Comparison of ENCODE assay signal across 23 cellular contexts in genomic region chr22:24165673-24166072, GRCh38. TPM values are rescaled to one million over a fixed set of nuclear protein-coding genes. Genes with fewer than 3 reads are reported as not detected.
DNase-seq lines count a peak whose midpoint lies in the region; ATAC-seq and TF ChIP-seq lines count a peak whose summit lies in the region.
"Had no signal": no experiment of that assay in that cellular context is flagged by ENCODE, and none has a peak within 500 bp of the region (broad histone marks: within the 10 kb centered on the region; RNA-seq: fewer than 3 reads in every experiment).

No MANE protein-coding gene starts in this region.

- POLR2A ChIA-PET in naive thymus-derived CD8-positive, alpha-beta T cell (lab: Charles Lee) = interaction anchor here (1.1 to 10.0 kb wide), 3 partner anchors 9 to 33 kb away, joined by 3 to 142 read pairs (median 3); no protein-coding TSS in a partner anchor

- H3K27me3 Mint-ChIP-seq in activated naive CD8-positive, alpha-beta T cell treated with anti-CD3 and anti-CD28 coated beads, Interleukin-2, amount 50 U/mL, for 24 hours = no peaks in the 10 kb centered on the region
- no peaks in the 10 kb centered on the region for H3K27me3 Mint-ChIP-seq in naive thymus-derived CD8-positive, alpha-beta T cell
- H3K27me3 Mint-ChIP-seq: activated CD8-positive, alpha-beta T cell treated with anti-CD3 and anti-CD28 coated beads for 36 hours; activated naive CD8-positive, alpha-beta T cell treated with anti-CD3 and anti-CD28 coated beads, Interleukin-2, amount 10 ng/mL, durations not matched to agents 7 days and 5 days; B cell; naive thymus-derived CD4-positive, alpha-beta T cell had no signal

- peaks cover 8% of the 10 kb centered on the region for H3K36me3 Mint-ChIP-seq in activated naive CD8-positive, alpha-beta T cell treated with anti-CD3 and anti-CD28 coated beads, Interleukin-2, amount 50 U/mL, for 24 hours (ENCODE audit: low read depth)
- peaks cover 0 to 59% (median 5%) of the 10 kb centered on the region in 3 donors for H3K36me3 Mint-ChIP-seq in naive thymus-derived CD8-positive, alpha-beta T cell

- peak; percentile 37 for DNase-seq in COR-L47 (lab: John Stamatoyannopoulos, UW)
- DNase-seq in HCEC 1CT = peak; percentile 9
- DNase-seq in activated naive CD8-positive, alpha-beta T cell treated with anti-CD3 and anti-CD28 coated beads, Interleukin-2, amount 50 U/mL, for 24 hours = no peak
- DNase-seq in naive thymus-derived CD8-positive, alpha-beta T cell = no peak
- DNase-seq in GM13977 (ENCODE audit: low spot score) = no peak
- no peak for DNase-seq in activated CD4-positive, alpha-beta T cell treated with anti-CD3 and anti-CD28 coated beads for 48 hours
- no peak for DNase-seq in AML-193 (lab: John Stamatoyannopoulos, UW)
- DNase-seq: activated CD8-positive, alpha-beta T cell treated with anti-CD3 and anti-CD28 coated beads for 36 hours; activated naive CD8-positive, alpha-beta T cell treated with anti-CD3 and anti-CD28 coated beads, Interleukin-2, amount 10 ng/mL, durations not matched to agents 7 days and 5 days; activated T-cell treated with anti-CD3 and anti-CD28 coated beads, Interleukin-2, amount 50 U/mL, for 4 hours; brain microvascular endothelial cell; colonic mucosa; foreskin melanocyte; KBM-7; kidney; naive thymus-derived CD4-positive, alpha-beta T cell; NCI-H187 treated with DMSO at 0.1 percent for 48 hours; NCI-H345; stimulated activated CD4-positive, alpha-beta T cell treated with anti-CD3 and anti-CD28 coated beads, Interleukin-2, amount 100 ng/mL, for 48 hours; SW 1271; upper lobe of right lung had no signal

- no peaks in the 10 kb centered on the region for H3K9me3 Mint-ChIP-seq in activated naive CD8-positive, alpha-beta T cell treated with anti-CD3 and anti-CD28 coated beads, Interleukin-2, amount 50 U/mL, for 24 hours
- H3K9me3 Mint-ChIP-seq in naive thymus-derived CD8-positive, alpha-beta T cell = no peaks in the 10 kb centered on the region
- H3K9me3 Mint-ChIP-seq: activated CD8-positive, alpha-beta T cell treated with anti-CD3 and anti-CD28 coated beads for 36 hours; activated naive CD8-positive, alpha-beta T cell treated with anti-CD3 and anti-CD28 coated beads, Interleukin-2, amount 10 ng/mL, durations not matched to agents 7 days and 5 days; activated T-cell treated with anti-CD3 and anti-CD28 coated beads, Interleukin-2, amount 50 U/mL, for 4 hours; naive thymus-derived CD4-positive, alpha-beta T cell had no signal

- in situ Hi-C loops in GM13977 (cut with MboI; ENCODE audit: low pct_unique_long_range_greater_than_20kb, low sequenced_read_pairs, unreplicated experiment) = no loop called here

- peaks cover 22% of the 10 kb centered on the region for H3K4me1 Mint-ChIP-seq in activated naive CD8-positive, alpha-beta T cell treated with anti-CD3 and anti-CD28 coated beads, Interleukin-2, amount 50 U/mL, for 24 hours
- peaks cover 31 to 78% (median 58%) of the 10 kb centered on the region in 4 donors for H3K4me1 Mint-ChIP-seq in naive thymus-derived CD8-positive, alpha-beta T cell

- no peak overlapping the region for H3K4me3 Mint-ChIP-seq in activated naive CD8-positive, alpha-beta T cell treated with anti-CD3 and anti-CD28 coated beads, Interleukin-2, amount 50 U/mL, for 24 hours
- H3K4me3 Mint-ChIP-seq in naive thymus-derived CD8-positive, alpha-beta T cell = no peak overlapping the region
- H3K4me3 Mint-ChIP-seq: activated CD8-positive, alpha-beta T cell treated with anti-CD3 and anti-CD28 coated beads for 36 hours; activated naive CD8-positive, alpha-beta T cell treated with anti-CD3 and anti-CD28 coated beads, Interleukin-2, amount 10 ng/mL, durations not matched to agents 7 days and 5 days; activated T-cell treated with anti-CD3 and anti-CD28 coated beads, Interleukin-2, amount 50 U/mL, for 4 hours; B cell; naive thymus-derived CD4-positive, alpha-beta T cell had no signal

- peak; percentile 25 for ATAC-seq in activated naive CD8-positive, alpha-beta T cell treated with anti-CD3 and anti-CD28 coated beads, Interleukin-2, amount 50 U/mL, for 24 hours
- no peak for ATAC-seq in naive thymus-derived CD8-positive, alpha-beta T cell
- ATAC-seq in HG03565 (IDR thresholded peaks at IDR 0.05; ENCODE audit: unreplicated experiment) = no peak
- ATAC-seq: activated CD8-positive, alpha-beta T cell treated with anti-CD3 and anti-CD28 coated beads for 36 hours; naive thymus-derived CD4-positive, alpha-beta T cell; upper lobe of right lung had no signal

- no peak for TF ChIP-seq CTCF in GM13977 (IDR thresholded peaks at IDR 0.05; ENCODE audit: extremely low read depth, insufficient read depth, missing control alignments)

- H3K27ac Mint-ChIP-seq in activated naive CD8-positive, alpha-beta T cell treated with anti-CD3 and anti-CD28 coated beads, Interleukin-2, amount 50 U/mL, for 24 hours = peak overlapping the region; percentile 44
- peak overlapping the region in 7 of 10 donors; percentile 18 to 78 (median 57) for H3K27ac Mint-ChIP-seq in naive thymus-derived CD8-positive, alpha-beta T cell
- H3K27ac Mint-ChIP-seq: activated CD8-positive, alpha-beta T cell treated with anti-CD3 and anti-CD28 coated beads for 36 hours; activated naive CD8-positive, alpha-beta T cell treated with anti-CD3 and anti-CD28 coated beads, Interleukin-2, amount 10 ng/mL, durations not matched to agents 7 days and 5 days; B cell had no signal

RNA-seq across cellular contexts. Expression of gene SUSD2, which starts 15.6 kb away (rescaled TPM):
- 1 to 10 TPM; 1.7 to 1.9 TPM for total RNA-seq in naive thymus-derived CD8-positive, alpha-beta T cell
- under 1 TPM in 2 of 3 donors, not detected in 1; 0.07 TPM for polyA plus RNA-seq in naive thymus-derived CD8-positive, alpha-beta T cell

Comparison
In these comparisons a context has a peak if more than half of its experiments do, and no peak if none do; other contexts are left out.
1. DNase-seq: peak in COR-L47 (single experiment) and HCEC 1CT (single experiment); none in activated naive CD8-positive, alpha-beta T cell treated with anti-CD3 and anti-CD28 coated beads, Interleukin-2, amount 50 U/mL, for 24 hours (single experiment), naive thymus-derived CD8-positive, alpha-beta T cell (0 of 10), GM13977 (single experiment), activated CD4-positive, alpha-beta T cell treated with anti-CD3 and anti-CD28 coated beads for 48 hours (single experiment) and AML-193 (0 of 2).